In genomic region chr15:90603893-90604292, GRCh38 we compare ENCODE assay signal across 9 cellular contexts.
DNase-seq lines count a peak whose midpoint lies in the region; ATAC-seq, FAIRE-seq and TF ChIP-seq lines count a peak whose summit lies in the region.
"Had no signal": no experiment of that assay in that cellular context is flagged by ENCODE, and none has a peak within 500 bp of the region (broad histone marks: within the 10 kb centered on the region; RNA-seq: fewer than 3 reads in every experiment).

No MANE protein-coding gene starts in this region.

- H3K27me3 ChIP-seq in brain microvascular endothelial cell (replicated peaks) = no peaks in the 10 kb centered on the region
- no peaks in the 10 kb centered on the region for H3K27me3 ChIP-seq in parathyroid adenoma (ENCODE audit: control insufficient read depth, insufficient read depth, low read length)
- H3K27me3 ChIP-seq in vagina = no peaks in the 10 kb centered on the region

- no peak overlapping the region for H2AFZ ChIP-seq in parathyroid adenoma

- no peak for FAIRE-seq in GM12892 (lab: Jason Lieb, UNC)
- FAIRE-seq: islet of Langerhans had no signal

- no peak overlapping the region for H3K4me2 ChIP-seq in parathyroid adenoma (ENCODE audit: low read length)

- H3K79me2 ChIP-seq in parathyroid adenoma = no peaks in the 10 kb centered on the region

- intact Hi-C loops in vagina (cut with DNase I) = loop anchor here (10.0 kb wide), 1 partner anchor 69 kb away; no protein-coding TSS in a partner anchor

- TF ChIP-seq POLR2A in vagina (IDR thresholded peaks at IDR 0.05) (no peak), GM12892 (IDR thresholded peaks at IDR 0.05; ENCODE audit: low read depth, low read length) (no peak)

- no peak for ATAC-seq in GM19395 (IDR thresholded peaks at IDR 0.05; ENCODE audit: unreplicated experiment)

- H3K4me3 ChIP-seq in brain microvascular endothelial cell (ENCODE audit: low read depth, low read length) (no peak overlapping the region), parathyroid adenoma (ENCODE audit: low read depth, low read length) (no peak overlapping the region), vagina (no peak overlapping the region)

- H3K36me3 ChIP-seq in brain microvascular endothelial cell (replicated peaks) (peaks cover 19% of the 10 kb centered on the region), parathyroid adenoma (ENCODE audit: control insufficient read depth, insufficient read depth, low read length) (no peaks in the 10 kb centered on the region), vagina (peaks cover 0 to 13% of the 10 kb centered on the region in 2 donors)

- TF ChIP-seq CTCF in GM12873 (IDR thresholded peaks at IDR 0.05; ENCODE audit: insufficient read depth, low read depth, low read length, missing control alignments) (peak; percentile 53), brain microvascular endothelial cell (IDR thresholded peaks at IDR 0.05; ENCODE audit: low read depth, low read length, missing control alignments) (peak; percentile 74), parathyroid adenoma (IDR thresholded peaks at IDR 0.05) (peak; percentile 13), vagina (IDR thresholded peaks at IDR 0.05) (peak in 1 of 3 experiments; percentile 35)

- no peak overlapping the region for H3K27ac ChIP-seq in brain microvascular endothelial cell
- no peak overlapping the region for H3K27ac ChIP-seq in parathyroid adenoma
- no peak overlapping the region for H3K27ac ChIP-seq in vagina

- DNase-seq in SKM-1 treated with dmso at 0.1 percent for 144 hours (lab: John Stamatoyannopoulos, UW; ENCODE audit: unreplicated experiment) (peak; percentile 23), brain microvascular endothelial cell (peak; percentile 18), vagina (ENCODE audit: extremely low spot score in 2 of 2) (no peak), GM12892 (ENCODE audit: insufficient read length) (no peak), amniotic stem cell (lab: John Stamatoyannopoulos, UW) (no peak)

- H3K9me3 ChIP-seq in parathyroid adenoma (ENCODE audit: control insufficient read depth, low read length) = no peaks in the 10 kb centered on the region
- no peaks in the 10 kb centered on the region for H3K9me3 ChIP-seq in vagina

- H3K4me1 ChIP-seq in parathyroid adenoma (no peaks in the 10 kb centered on the region), vagina (peaks cover 2% of the 10 kb centered on the region)

- no peak overlapping the region for H3K9ac ChIP-seq in parathyroid adenoma

- in situ Hi-C loops in brain microvascular endothelial cell (cut with HindIII; ENCODE audit: low pct_ligation_motif_present, low sequenced_read_pairs) = no loop called here

Comparison
In these comparisons a context has a peak if more than half of its experiments do, and no peak if none do; other contexts are left out.
1. DNase-seq: peak in SKM-1 treated with dmso at 0.1 percent for 144 hours (single experiment) and brain microvascular endothelial cell (single experiment); none in vagina (0 of 2), GM12892 (single experiment) and amniotic stem cell (single experiment).